In genomic region chr19:6536138-6536671, GRCh38 we compare ENCODE assay signal across 8 cellular contexts.
A peak's percentile ranks its signal among the peaks of the same experiment; 100 is the strongest.
DNase-seq lines count a peak whose midpoint lies in the region; ATAC-seq and TF ChIP-seq lines count a peak whose summit lies in the region.

No MANE protein-coding gene starts in this region.

- DNase-seq in ACHN (peak; percentile 58), NOMO-1 (lab: John Stamatoyannopoulos, UW; ENCODE audit: unreplicated experiment in 2 of 2) (peak; percentile 89 to 96), fibroblast of mammary gland (ENCODE audit: low read depth) (peak; percentile 41), NCI-H2171 (lab: John Stamatoyannopoulos, UW) (no peak)
- peak; percentile 57 for DNase-seq in activated CD8-positive, alpha-beta memory T cell treated with anti-CD3 and anti-CD28 coated beads, Interleukin-2, amount 50 U/mL, for 24 hours (ENCODE audit: extremely low read depth)
- peak; percentile 42 for DNase-seq in stimulated activated CD4-positive, alpha-beta T cell treated with anti-CD3 and anti-CD28 coated beads, Interleukin-2, amount 100 ng/mL, for 4 hours (ENCODE audit: low read depth)

- TF ChIP-seq CTCF in fibroblast of mammary gland (conservative IDR thresholded peaks at IDR 0.05; ENCODE audit: control insufficient read depth, insufficient read depth, low read depth, low read length): no peak

- in situ Hi-C loops in ACHN (cut with HindIII; ENCODE audit: low pct_ligation_motif_present, low pct_unique_long_range_greater_than_20kb, low sequenced_read_pairs): no loop called here

- ATAC-seq in GM18858 (IDR thresholded peaks at IDR 0.05; ENCODE audit: unreplicated experiment) (peak; percentile 60), HG02973 (IDR thresholded peaks at IDR 0.05; ENCODE audit: unreplicated experiment) (peak; percentile 67)

- no peak overlapping the region for H3K4me3 ChIP-seq in fibroblast of mammary gland (ENCODE audit: control insufficient read depth, low read depth, low read length)
